ENCODE assay signal across 7 cellular contexts in the genomic region with DNA sequence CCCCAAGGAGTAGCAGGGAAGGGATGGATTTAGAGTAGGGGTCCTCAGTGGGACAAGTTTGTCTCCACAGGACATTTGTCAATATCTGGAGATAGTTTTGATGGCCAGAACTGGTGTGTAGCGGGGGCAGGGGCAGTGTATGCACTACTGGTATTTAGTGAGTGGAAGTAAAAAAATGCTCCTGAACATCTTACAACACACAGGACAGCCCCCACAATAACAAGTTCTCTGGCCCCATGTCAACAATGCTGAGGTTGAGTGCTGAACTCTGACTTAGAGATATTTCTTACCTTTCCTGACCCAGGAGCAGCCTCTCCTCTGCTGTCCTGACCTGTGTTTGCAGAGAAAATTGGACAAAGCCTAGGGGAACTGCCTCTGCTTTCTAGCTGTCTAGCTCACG.
"Had no signal": no experiment of that assay in that cellular context is flagged by ENCODE, and none has a peak within 500 bp of the region (broad histone marks: within the 10 kb centered on the region; RNA-seq: fewer than 3 reads in every experiment).

No MANE protein-coding gene starts in this region.

- DNase-seq: H7, HFFc6 had no signal

- H3K36me3 ChIP-seq: HAP-1 had no signal

- ATAC-seq: GM23338, HCT116, HepG2 had no signal

- H3K9me3 ChIP-seq: HAP-1 had no signal

- H3K4me1 ChIP-seq: HAP-1 had no signal

- H3K27ac ChIP-seq: HL-60 had no signal

- H3K4me3 ChIP-seq: GM23338, HAP-1 had no signal

- H3K4me2 ChIP-seq: GM23338 had no signal

- H2AFZ ChIP-seq: GM23338 had no signal
